Comparison of ENCODE assay signal across 9 cellular contexts in the genomic region with DNA sequence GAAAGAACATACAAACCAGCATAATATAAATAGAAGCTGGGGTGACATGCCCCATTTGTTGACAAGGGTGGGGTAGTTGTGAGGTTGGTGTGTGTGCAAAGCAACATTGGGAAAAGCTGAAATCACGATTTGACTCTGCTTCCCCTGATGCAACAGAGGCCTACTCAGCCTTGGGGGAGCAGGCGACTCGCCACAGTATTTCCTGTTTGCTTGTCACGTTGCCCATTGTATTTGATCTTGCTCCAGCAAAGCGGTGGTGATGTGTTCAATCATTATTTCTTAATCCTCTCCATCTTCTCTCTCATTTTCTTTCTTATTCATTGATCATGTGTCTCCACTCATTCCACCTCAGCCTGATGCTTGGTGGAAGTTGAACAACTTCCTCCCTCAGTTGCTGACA.
DNase-seq lines count a peak whose midpoint lies in the region; ATAC-seq and TF ChIP-seq lines count a peak whose summit lies in the region.
"Had no signal": no experiment of that assay in that cellular context is flagged by ENCODE, and none has a peak within 500 bp of the region (broad histone marks: within the 10 kb centered on the region; RNA-seq: fewer than 3 reads in every experiment).

No MANE protein-coding gene starts in this region.

- H3K9me3 Mint-ChIP-seq in CD4-positive, alpha-beta T cell: no peaks in the 10 kb centered on the region
- peaks cover 4% of the 10 kb centered on the region for H3K9me3 Mint-ChIP-seq in T-helper 2 cell treated with Interferon-gamma antibody and Interleukin-4, amounts not matched to agents 5 μg/mL and 100 μg/mL, for 36 hours

- H3K4me1 Mint-ChIP-seq in CD4-positive, alpha-beta T cell (ENCODE audit: low read depth): peaks cover 36% of the 10 kb centered on the region
- H3K4me1 Mint-ChIP-seq in T-helper 2 cell treated with Interferon-gamma antibody and Interleukin-4, amounts not matched to agents 5 μg/mL and 100 μg/mL, for 36 hours (ENCODE audit: low read depth): peaks cover 64% of the 10 kb centered on the region

- H3K36me3 Mint-ChIP-seq in CD4-positive, alpha-beta T cell (ENCODE audit: low read depth): no peaks in the 10 kb centered on the region
- peaks cover 12% of the 10 kb centered on the region for H3K36me3 Mint-ChIP-seq in T-helper 2 cell treated with Interferon-gamma antibody and Interleukin-4, amounts not matched to agents 5 μg/mL and 100 μg/mL, for 36 hours (ENCODE audit: low read depth)

- H3K9ac ChIP-seq in duodenal mucosa (ENCODE audit: low read depth in 1 of 2, low read length in 2 of 2): no peak overlapping the region

- ATAC-seq in CD4-positive, alpha-beta T cell (ENCODE audit: poor library complexity): peak; percentile 94
- ATAC-seq in HG02870 (IDR thresholded peaks at IDR 0.05; ENCODE audit: unreplicated experiment): peak; percentile 73
- no peak for ATAC-seq in GM21717 (IDR thresholded peaks at IDR 0.05; ENCODE audit: unreplicated experiment)

- DNase-seq in CD4-positive, alpha-beta T cell: peak; percentile 13 to 48 (median 30)
- peak; percentile 65 for DNase-seq in T-helper 2 cell treated with Interferon-gamma antibody and Interleukin-4, amounts not matched to agents 5 μg/mL and 100 μg/mL, for 36 hours (ENCODE audit: low spot score)
- peak; percentile 27 to 46 for DNase-seq in stimulated activated CD4-positive, alpha-beta T cell treated with anti-CD3 and anti-CD28 coated beads, Interleukin-2, amount 100 ng/mL, for 24 hours
- DNase-seq in NCI-H82 treated with DMSO at 0.1 percent for 48 hours (lab: John Stamatoyannopoulos, UW; ENCODE audit: unreplicated experiment) (no peak), DMS153 (lab: John Stamatoyannopoulos, UW) (no peak)

- H3K27me3 Mint-ChIP-seq in CD4-positive, alpha-beta T cell: no peaks in the 10 kb centered on the region
- no peaks in the 10 kb centered on the region for H3K27me3 Mint-ChIP-seq in T-helper 2 cell treated with Interferon-gamma antibody and Interleukin-4, amounts not matched to agents 5 μg/mL and 100 μg/mL, for 36 hours (ENCODE audit: low read depth)

- POLR2A ChIA-PET in CD4-positive, alpha-beta T cell (lab: Charles Lee): interaction anchor here (0.6 to 1.6 kb wide), 4 partner anchors 9 to 1116 kb away, joined by 3 to 13 read pairs (median 7); a partner anchor contains a TSS

- peak overlapping the region; percentile 0 for H3K4me3 Mint-ChIP-seq in CD4-positive, alpha-beta T cell
- peak overlapping the region; percentile 62 for H3K4me3 Mint-ChIP-seq in T-helper 2 cell treated with Interferon-gamma antibody and Interleukin-4, amounts not matched to agents 5 μg/mL and 100 μg/mL, for 36 hours

- intact Hi-C loops in CD4-positive, alpha-beta T cell (cut with DNase I, micrococcal nuclease): no loop called here

- H3K36me3 ChIP-seq in duodenal mucosa (ENCODE audit: control insufficient read depth in 1 of 2, insufficient read depth in 2 of 2, low read length in 2 of 2): no peaks in the 10 kb centered on the region
- H3K36me3 ChIP-seq: heart left ventricle had no signal

- CTCF ChIA-PET in CD4-positive, alpha-beta T cell (lab: Charles Lee): no interaction called here

- no peak overlapping the region for H3K27ac ChIP-seq in CD4-positive, alpha-beta T cell (ENCODE audit: low read depth, low read length)
- H3K27ac ChIP-seq in duodenal mucosa (ENCODE audit: low read depth, low read length): peak overlapping the region; percentile 4

- H3K27ac Mint-ChIP-seq in CD4-positive, alpha-beta T cell: peak overlapping the region; percentile 65
- peak overlapping the region; percentile 84 for H3K27ac Mint-ChIP-seq in T-helper 2 cell treated with Interferon-gamma antibody and Interleukin-4, amounts not matched to agents 5 μg/mL and 100 μg/mL, for 36 hours

- no peak overlapping the region for H3K4me3 ChIP-seq in duodenal mucosa (ENCODE audit: low read depth in 1 of 2, low read length in 2 of 2)
- H3K4me3 ChIP-seq: heart left ventricle had no signal

- TF ChIP-seq CTCF in CD4-positive, alpha-beta T cell (IDR thresholded peaks at IDR 0.05): no peak

- no peaks in the 10 kb centered on the region for H3K9me3 ChIP-seq in CD4-positive, alpha-beta T cell (ENCODE audit: control insufficient read depth, low read length)
- no peaks in the 10 kb centered on the region for H3K9me3 ChIP-seq in duodenal mucosa (ENCODE audit: control insufficient read depth in 1 of 2, low read length in 2 of 2)
- H3K9me3 ChIP-seq: heart left ventricle had no signal

- peaks cover 15 to 31% of the 10 kb centered on the region in 2 donors for H3K4me1 ChIP-seq in duodenal mucosa (ENCODE audit: control insufficient read depth in 1 of 2, insufficient read depth in 2 of 2, low read length in 2 of 2)

- H3K27me3 ChIP-seq in CD4-positive, alpha-beta T cell (ENCODE audit: control insufficient read depth, insufficient read depth, low read length): no peaks in the 10 kb centered on the region
- H3K27me3 ChIP-seq in duodenal mucosa (ENCODE audit: control insufficient read depth in 1 of 2, insufficient read depth in 2 of 2, low read length in 2 of 2): no peaks in the 10 kb centered on the region
- H3K27me3 ChIP-seq: heart left ventricle had no signal

Comparison
In these comparisons a context has a peak if more than half of its experiments do, and no peak if none do; other contexts are left out.
1. DNase-seq: peak in CD4-positive, alpha-beta T cell (10 of 10), T-helper 2 cell treated with Interferon-gamma antibody and Interleukin-4, amounts not matched to agents 5 μg/mL and 100 μg/mL, for 36 hours (single experiment) and stimulated activated CD4-positive, alpha-beta T cell treated with anti-CD3 and anti-CD28 coated beads, Interleukin-2, amount 100 ng/mL, for 24 hours (2 of 2); none in NCI-H82 treated with DMSO at 0.1 percent for 48 hours (single experiment) and DMS153 (single experiment).